11 cellular contexts compared by ENCODE assay signal in genomic region chr2:41972179-41972578, GRCh38.
DNase-seq lines count a peak whose midpoint lies in the region; ATAC-seq and TF ChIP-seq lines count a peak whose summit lies in the region.
"Had no signal": no experiment of that assay in that cellular context is flagged by ENCODE, and none has a peak within 500 bp of the region (broad histone marks: within the 10 kb centered on the region; RNA-seq: fewer than 3 reads in every experiment).

No MANE protein-coding gene starts in this region.

- H2AK5ac ChIP-seq in trophoblast cell (ENCODE audit: low read length), result no peak overlapping the region

- no peak overlapping the region for H3K18ac ChIP-seq in trophoblast cell (ENCODE audit: low read length)

- no peaks in the 10 kb centered on the region for H3K36me3 ChIP-seq in Caco-2 (ENCODE audit: control insufficient read depth, insufficient read depth, low read length)
- H3K36me3 ChIP-seq in trophoblast cell (ENCODE audit: control insufficient read depth in 1 of 2, insufficient read depth in 2 of 2, low read length in 2 of 2), result no peaks in the 10 kb centered on the region
- no peaks in the 10 kb centered on the region for H3K36me3 ChIP-seq in PC-3 (ENCODE audit: low read depth, low read length)
- no peaks in the 10 kb centered on the region for H3K36me3 ChIP-seq in GM23338 (ENCODE audit: insufficient read depth)
- H3K36me3 ChIP-seq in tibial nerve, result no peaks in the 10 kb centered on the region
- H3K36me3 ChIP-seq: BE2C had no signal

- no peak overlapping the region for H3K23ac ChIP-seq in trophoblast cell (ENCODE audit: low read length)

- intact Hi-C loops in Caco-2 (cut with micrococcal nuclease; ENCODE audit: unreplicated experiment) (no loop called here), PC-3 (cut with micrococcal nuclease) (no loop called here)

- no peak for DNase-seq in Caco-2
- DNase-seq in amniotic epithelial cell (ENCODE audit: low read depth), result peak; percentile 43
- peak; percentile 39 for DNase-seq in iris pigment epithelial cell (ENCODE audit: low read depth)
- DNase-seq in trophoblast cell, result no peak
- no peak for DNase-seq in PC-3
- no peak for DNase-seq in GM23338 (ENCODE audit: low spot score)
- no peak for DNase-seq in tibial nerve (ENCODE audit: low spot score in 2 of 2)
- DNase-seq: BE2C; CD8-positive, alpha-beta memory T cell; DMS53; GF-D8 had no signal

- H3K27ac Mint-ChIP-seq in Caco-2 (ENCODE audit: unreplicated experiment), result peak overlapping the region; percentile 38
- no peak overlapping the region for H3K27ac Mint-ChIP-seq in GM23338

- H3K4me1 Mint-ChIP-seq in Caco-2 (ENCODE audit: low read depth, unreplicated experiment), result peaks cover 4% of the 10 kb centered on the region
- peaks cover 11% of the 10 kb centered on the region for H3K4me1 Mint-ChIP-seq in GM23338
- H3K4me1 Mint-ChIP-seq: CD8-positive, alpha-beta memory T cell had no signal

- no peak for TF ChIP-seq EP300 in tibial nerve (IDR thresholded peaks at IDR 0.05)

- H3K9me2 ChIP-seq in PC-3 (replicated peaks; ENCODE audit: low read length) (no peaks in the 10 kb centered on the region), GM23338 (ENCODE audit: insufficient read depth) (0 out of 2 replicates have a peak, but pooled peaks cover 4% of the 10 kb centered on the region)

- no peak overlapping the region for H2BK120ac ChIP-seq in trophoblast cell (ENCODE audit: insufficient read depth, low read length, poor library complexity)

- no peak overlapping the region for H3K4me2 ChIP-seq in trophoblast cell (ENCODE audit: low read length)
- H3K4me2 ChIP-seq in PC-3 (ENCODE audit: low read length), result no peak overlapping the region
- H3K4me2 ChIP-seq in GM23338, result no peak overlapping the region

- H2AFZ ChIP-seq in trophoblast cell (ENCODE audit: insufficient read depth, low read length, poor library complexity) (no peak overlapping the region), PC-3 (ENCODE audit: low read length) (no peak overlapping the region), GM23338 (no peak overlapping the region)

- no peak for ATAC-seq in PC-3
- ATAC-seq in GM23338, result no peak

- WGBS in trophoblast cell (ENCODE audit: extremely low coverage, insufficient coverage, insufficient read length), result no CpG with 5 or more reads among the region's 2 CpGs
- WGBS in tibial nerve, 2 donors, result 88 to 100% methylated on average over 2 of the region's 2 CpGs

- H3K14ac ChIP-seq in trophoblast cell (ENCODE audit: low read length), result no peak overlapping the region

- H2BK5ac ChIP-seq in trophoblast cell (ENCODE audit: low read depth, low read length, poor library complexity), result no peak overlapping the region

- CTCF ChIA-PET in Caco-2 (lab: Charles Lee), result no interaction called here
- CTCF ChIA-PET in PC-3 (lab: Charles Lee), result no interaction called here

- peaks cover 10% of the 10 kb centered on the region; the same call in 1 of the 2 replicates for H3K4me1 ChIP-seq in Caco-2
- H3K4me1 ChIP-seq in trophoblast cell (ENCODE audit: control insufficient read depth in 1 of 2, insufficient read depth in 2 of 2, low read length in 2 of 2), result peaks cover 2 to 12% of the 10 kb centered on the region in 2 experiments
- peaks cover 3% of the 10 kb centered on the region for H3K4me1 ChIP-seq in PC-3 (ENCODE audit: insufficient read depth, low read length)
- peaks cover 10% of the 10 kb centered on the region for H3K4me1 ChIP-seq in GM23338 (ENCODE audit: insufficient read depth)
- peaks cover 0 to 35% (median 15%) of the 10 kb centered on the region in 4 donors for H3K4me1 ChIP-seq in tibial nerve
- H3K4me1 ChIP-seq: BE2C had no signal

- H3F3A ChIP-seq in PC-3 (ENCODE audit: low read length, unreplicated experiment) (no peaks in the 10 kb centered on the region), GM23338 (replicated peaks; ENCODE audit: low read depth) (no peaks in the 10 kb centered on the region)

- H3K4ac ChIP-seq in trophoblast cell (ENCODE audit: low read depth, low read length), result no peak overlapping the region

- H4K20me1 ChIP-seq in PC-3 (ENCODE audit: low read length), result no peaks in the 10 kb centered on the region
- no peaks in the 10 kb centered on the region for H4K20me1 ChIP-seq in GM23338 (replicated peaks; ENCODE audit: insufficient read depth)

- POLR2A ChIA-PET in Caco-2 (lab: Charles Lee), result interaction anchor here (0.6 kb wide), 1 partner anchor 418 kb away, joined by 4 read pairs; no protein-coding TSS in a partner anchor
- POLR2A ChIA-PET in PC-3 (lab: Charles Lee; ENCODE audit: unreplicated experiment), result no interaction called here

- H3K4me3 Mint-ChIP-seq in Caco-2 (ENCODE audit: unreplicated experiment) (no peak overlapping the region), GM23338 (no peak overlapping the region)
- H3K4me3 Mint-ChIP-seq: CD8-positive, alpha-beta memory T cell had no signal

- H3K27me3 Mint-ChIP-seq in Caco-2 (ENCODE audit: insufficient read depth, unreplicated experiment), result no peaks in the 10 kb centered on the region
- H3K27me3 Mint-ChIP-seq in GM23338 (ENCODE audit: insufficient read depth, low read depth, poor library complexity), result peaks cover 4% of the 10 kb centered on the region

- H3K9me3 ChIP-seq in Caco-2 (no peaks in the 10 kb centered on the region), trophoblast cell (ENCODE audit: insufficient read depth, low read depth, low read length) (no peaks in the 10 kb centered on the region), PC-3 (ENCODE audit: low read length) (no peaks in the 10 kb centered on the region), tibial nerve (no peaks in the 10 kb centered on the region)
- H3K9me3 ChIP-seq: BE2C had no signal

- BruUV-seq in Caco-2 (replicated peaks; lab: Mats Ljungman, UMichigan) (no TSS peak), PC-3 (replicated peaks; lab: Mats Ljungman, UMichigan) (no TSS peak)

- peaks cover 7% of the 10 kb centered on the region for H3K79me1 ChIP-seq in trophoblast cell (ENCODE audit: low read length)

- H4K12ac ChIP-seq in trophoblast cell (ENCODE audit: low read depth, low read length), result no peak overlapping the region

- H4K91ac ChIP-seq in trophoblast cell (ENCODE audit: low read depth, low read length), result no peak overlapping the region

- H3K4me3 ChIP-seq in Caco-2 (ENCODE audit: low read depth, low read length) (no peak overlapping the region), trophoblast cell (ENCODE audit: low read depth, low read length) (no peak overlapping the region), PC-3 (ENCODE audit: low read length) (no peak overlapping the region), GM23338 (no peak overlapping the region), tibial nerve (no peak overlapping the region)

- H2BK12ac ChIP-seq in trophoblast cell (ENCODE audit: low read length), result peak overlapping the region; percentile 72

- H3K27ac ChIP-seq in trophoblast cell (ENCODE audit: low read depth, low read length) (no peak overlapping the region), PC-3 (ENCODE audit: low read length) (no peak overlapping the region), GM23338 (ENCODE audit: low read depth) (no peak overlapping the region), tibial nerve (no peak overlapping the region)

- TF ChIP-seq CTCF in Caco-2 (IDR thresholded peaks at IDR 0.05; ENCODE audit: insufficient read depth in 1 of 2, low read depth in 1 of 2, low read length in 1 of 2, severe bottlenecking in 1 of 2, unreplicated experiment in 1 of 2), result no peak
- TF ChIP-seq CTCF in PC-3 (conservative IDR thresholded peaks at IDR 0.05; ENCODE audit: low read depth, low read length), result no peak
- no peak for TF ChIP-seq CTCF in GM23338 (conservative IDR thresholded peaks at IDR 0.05; ENCODE audit: low read depth in 2 of 2)
- TF ChIP-seq CTCF in tibial nerve (IDR thresholded peaks at IDR 0.05), result no peak

- TF ChIP-seq POLR2A in tibial nerve (IDR thresholded peaks at IDR 0.05), result no peak

- H3K36me3 Mint-ChIP-seq in Caco-2 (ENCODE audit: insufficient read depth, unreplicated experiment), result no peaks in the 10 kb centered on the region
- H3K36me3 Mint-ChIP-seq in GM23338 (ENCODE audit: low read depth), result no peaks in the 10 kb centered on the region; the same call in 2 of the 3 replicates

- no peaks in the 10 kb centered on the region for H3K27me3 ChIP-seq in Caco-2 (replicated peaks; ENCODE audit: control insufficient read depth, insufficient read depth, low read length)
- H3K27me3 ChIP-seq in trophoblast cell (ENCODE audit: insufficient read depth, low read length), result no peaks in the 10 kb centered on the region
- H3K27me3 ChIP-seq in PC-3 (ENCODE audit: low read length), result no peaks in the 10 kb centered on the region
- H3K27me3 ChIP-seq in GM23338 (ENCODE audit: insufficient read depth), result no peaks in the 10 kb centered on the region
- H3K27me3 ChIP-seq in tibial nerve, result no peaks in the 10 kb centered on the region
- H3K27me3 ChIP-seq: BE2C had no signal

- H3K79me2 ChIP-seq in trophoblast cell (ENCODE audit: control insufficient read depth, insufficient read depth, low read length, poor library complexity) (no peaks in the 10 kb centered on the region), PC-3 (ENCODE audit: low read length) (no peaks in the 10 kb centered on the region), GM23338 (replicated peaks; ENCODE audit: insufficient read depth) (no peaks in the 10 kb centered on the region)

- H3K9ac ChIP-seq in trophoblast cell (ENCODE audit: low read length) (no peak overlapping the region), PC-3 (ENCODE audit: low read length) (no peak overlapping the region)

- no peak overlapping the region for H4K8ac ChIP-seq in trophoblast cell (ENCODE audit: low read depth, low read length)

- H3K9me3 Mint-ChIP-seq in Caco-2 (ENCODE audit: unreplicated experiment) (no peaks in the 10 kb centered on the region), GM23338 (no peaks in the 10 kb centered on the region; the same call in 2 of the 3 replicates)

TF ChIP-seq in GM23338, 12 proteins besides CTCF, POLR2A, EP300 and RAD21 (continues in another document):
- TF ChIP-seq ZNF114 (CRISPR knock-in tag; IDR thresholded peaks at IDR 0.05), result no peak

Comparison
In these comparisons a context has a peak if more than half of its experiments do, and no peak if none do; other contexts are left out.
1. DNase-seq: peak in amniotic epithelial cell (single experiment) and iris pigment epithelial cell (single experiment); none in Caco-2 (0 of 2), trophoblast cell (0 of 2), PC-3 (single experiment), GM23338 (single experiment) and tibial nerve (0 of 2).